In the genomic region with DNA sequence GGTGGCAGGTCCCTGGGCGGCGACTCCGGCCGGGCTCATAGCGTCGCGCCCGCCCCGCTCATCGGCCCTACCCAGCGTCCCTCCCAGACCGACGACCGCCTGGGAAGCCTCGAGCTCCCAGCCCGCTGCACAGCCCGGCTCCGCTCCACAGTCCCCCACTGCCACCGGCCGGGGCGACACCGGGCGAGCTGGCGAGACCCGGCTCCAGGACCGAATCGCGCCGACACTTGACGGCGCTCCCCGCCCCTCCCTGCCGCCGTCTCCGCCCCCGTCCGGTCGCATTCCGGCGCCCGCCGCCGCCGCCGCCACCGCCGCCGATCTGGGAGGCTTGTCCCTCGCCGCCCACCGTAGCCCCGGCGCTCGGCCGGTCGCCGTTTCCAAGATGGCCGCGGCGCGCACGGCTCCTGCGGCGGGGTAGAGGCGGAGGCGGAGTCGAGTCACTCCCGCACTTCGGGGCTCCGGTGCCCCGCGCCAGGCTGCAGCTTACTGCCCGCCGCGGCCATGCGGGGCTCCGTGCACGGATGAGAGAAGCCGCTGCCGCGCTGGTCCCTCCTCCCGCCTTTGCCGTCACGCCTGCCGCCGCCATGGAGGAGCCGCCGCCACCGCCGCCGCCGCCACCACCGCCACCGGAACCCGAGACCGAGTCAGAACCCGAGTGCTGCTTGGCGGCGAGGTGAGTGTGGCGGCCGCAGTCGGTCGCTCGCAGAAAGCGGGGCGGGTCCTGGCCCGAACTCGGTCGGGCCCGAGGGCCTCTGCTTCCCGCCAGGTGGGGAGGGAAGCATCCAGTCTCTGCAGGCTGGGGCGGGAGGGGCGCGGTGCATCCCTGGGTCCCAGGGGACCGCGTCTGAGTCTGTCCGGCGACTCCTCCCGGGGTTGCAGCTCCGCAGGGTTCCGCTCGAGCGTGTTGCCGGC, we compare ENCODE assay signal across 8 cellular contexts. TPM values are rescaled to one million over a fixed set of nuclear protein-coding genes. Genes with fewer than 3 reads are reported as not detected.
A peak's percentile ranks its signal among the peaks of the same experiment; 100 is the strongest.
DNase-seq lines count a peak whose midpoint lies in the region; ATAC-seq and TF ChIP-seq lines count a peak whose summit lies in the region.

Gene MAP3K4 (plus strand): TSS at position 359 of the 912 bp plus-strand sequence. CDS start 163 bp downstream, at position 522.

- intact Hi-C loops in activated naive CD4-positive, alpha-beta T cell treated with anti-CD3 and anti-CD28 coated beads for 36 hours (cut with micrococcal nuclease) = loop anchor here (1.0 to 5.0 kb wide), 5 partner anchors 61 to 1736 kb away; partner anchors contain the start of genes AGPAT4, PACRG and PRKN

- ATAC-seq in GM21786 (IDR thresholded peaks at IDR 0.05; ENCODE audit: unreplicated experiment) = peak; percentile 66
- peak; percentile 84 for ATAC-seq in omental fat pad (ENCODE audit: low FRiP score)

- H3K27ac Mint-ChIP-seq in activated naive CD4-positive, alpha-beta T cell treated with anti-CD3 and anti-CD28 coated beads for 36 hours = peak within 1 kb of the TSS; percentile 77

- peaks cover 28% of the 10 kb centered on the region for H3K4me1 Mint-ChIP-seq in activated naive CD4-positive, alpha-beta T cell treated with anti-CD3 and anti-CD28 coated beads for 36 hours (ENCODE audit: low read depth)

- H3K27ac ChIP-seq in KOPT-K1 (ENCODE audit: low read depth, low read length, poor library complexity, severe bottlenecking) = peak within 1 kb of the TSS; percentile 60
- peak within 1 kb of the TSS; percentile 27; the same call in 1 of the 2 replicates for H3K27ac ChIP-seq in SK-N-MC
- H3K27ac ChIP-seq in temporal lobe (ENCODE audit: low read depth, low read length) = peak within 1 kb of the TSS; percentile 70

- H3K9me3 Mint-ChIP-seq in activated naive CD4-positive, alpha-beta T cell treated with anti-CD3 and anti-CD28 coated beads for 36 hours = no peaks in the 10 kb centered on the region

- TF ChIP-seq CTCF in omental fat pad (IDR thresholded peaks at IDR 0.05) = no peak

- H3K9me3 ChIP-seq in KOPT-K1 (ENCODE audit: insufficient read depth, low read length, poor library complexity, severe bottlenecking) (no peaks in the 10 kb centered on the region), SK-N-MC (ENCODE audit: low read depth, low read length) (no peaks in the 10 kb centered on the region)

- H3K9ac ChIP-seq in SK-N-MC (ENCODE audit: insufficient read length) = peak within 1 kb of the TSS; percentile 72

- peaks cover 3% of the 10 kb centered on the region for H3K36me3 Mint-ChIP-seq in activated naive CD4-positive, alpha-beta T cell treated with anti-CD3 and anti-CD28 coated beads for 36 hours (ENCODE audit: low read depth)

- peak within 1 kb of the TSS; percentile 80 for H3K4me3 ChIP-seq in SK-N-MC

- peaks cover 3% of the 10 kb centered on the region for H3K27me3 Mint-ChIP-seq in activated naive CD4-positive, alpha-beta T cell treated with anti-CD3 and anti-CD28 coated beads for 36 hours (ENCODE audit: low read depth)

- H3K4me3 Mint-ChIP-seq in activated naive CD4-positive, alpha-beta T cell treated with anti-CD3 and anti-CD28 coated beads for 36 hours = peak within 1 kb of the TSS; percentile 87

- DNase-seq in ELR (ENCODE audit: low read depth) (peak; percentile 81), SK-N-MC (ENCODE audit: low read depth, low spot score) (no peak), globus pallidus (ENCODE audit: low spot score) (peak; percentile 69), omental fat pad (ENCODE audit: low spot score) (peak; percentile 35)
- DNase-seq in activated naive CD4-positive, alpha-beta T cell treated with anti-CD3 and anti-CD28 coated beads for 36 hours = peak; percentile 72

- CTCF ChIA-PET in activated naive CD4-positive, alpha-beta T cell treated with anti-CD3 and anti-CD28 coated beads for 36 hours (lab: Charles Lee) = interaction anchor here (0.6 to 1.8 kb wide), 6 partner anchors 16 to 379 kb away, joined by 3 to 6 read pairs (median 4); no protein-coding TSS in a partner anchor

- no peaks in the 10 kb centered on the region for H3K36me3 ChIP-seq in KOPT-K1 (ENCODE audit: insufficient read depth, low read length)
- no peaks in the 10 kb centered on the region for H3K36me3 ChIP-seq in SK-N-MC (ENCODE audit: insufficient read depth, low read length)

RNA-seq across cellular contexts. Expression of gene MAP3K4, which starts in this region (rescaled TPM):
- total RNA-seq in activated naive CD4-positive, alpha-beta T cell treated with anti-CD3 and anti-CD28 coated beads for 36 hours = 10 to 100 TPM; 36.0 to 42.6 TPM
- total RNA-seq in omental fat pad = 10 to 100 TPM; 18.9 to 33.6 (median 25.0) TPM
- 31.2 TPM for total RNA-seq in temporal lobe
